In the genomic region with DNA sequence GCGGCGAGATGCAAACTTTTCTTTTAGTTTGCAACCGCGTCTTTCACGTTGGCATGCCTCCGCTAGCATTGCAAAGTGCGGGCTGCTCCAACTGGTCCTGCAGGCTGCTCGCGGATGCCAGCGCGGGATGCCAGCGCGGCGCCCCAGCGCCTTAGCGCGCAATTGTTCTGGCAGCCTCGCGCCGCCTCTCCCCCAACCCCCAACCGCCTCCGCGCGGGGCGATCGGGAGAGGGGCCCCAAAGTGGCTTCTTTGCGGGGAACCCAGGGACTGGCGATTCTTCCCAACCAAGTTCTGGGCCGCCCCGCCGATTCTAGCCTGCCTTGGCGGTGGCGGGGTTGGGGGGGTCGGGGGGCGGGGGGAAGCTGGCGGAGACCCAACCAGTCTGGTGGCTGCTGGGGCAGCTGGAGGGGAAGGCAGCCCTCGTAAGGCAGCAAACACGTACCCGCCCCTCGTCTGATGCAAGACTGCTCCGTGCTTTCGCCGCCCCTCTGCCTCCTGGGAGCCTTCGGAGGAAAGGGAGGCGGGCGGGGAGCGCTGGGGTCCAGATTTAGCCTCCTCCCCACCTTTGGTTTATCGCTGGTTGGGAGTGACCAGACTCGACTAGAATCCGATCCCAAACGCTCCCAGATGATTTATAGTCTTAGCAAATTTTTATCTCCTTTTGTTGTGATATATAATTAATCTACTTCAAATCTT, we compare ENCODE assay signal across 2 cellular contexts.
TF ChIP-seq lines count a peak whose summit lies in the region.

No MANE protein-coding gene starts in this region.

TF ChIP-seq in GM23338, 12 proteins besides CTCF, POLR2A, EP300 and RAD21 (continued from another document and continues in another):
- TF ChIP-seq, protein P1, sequence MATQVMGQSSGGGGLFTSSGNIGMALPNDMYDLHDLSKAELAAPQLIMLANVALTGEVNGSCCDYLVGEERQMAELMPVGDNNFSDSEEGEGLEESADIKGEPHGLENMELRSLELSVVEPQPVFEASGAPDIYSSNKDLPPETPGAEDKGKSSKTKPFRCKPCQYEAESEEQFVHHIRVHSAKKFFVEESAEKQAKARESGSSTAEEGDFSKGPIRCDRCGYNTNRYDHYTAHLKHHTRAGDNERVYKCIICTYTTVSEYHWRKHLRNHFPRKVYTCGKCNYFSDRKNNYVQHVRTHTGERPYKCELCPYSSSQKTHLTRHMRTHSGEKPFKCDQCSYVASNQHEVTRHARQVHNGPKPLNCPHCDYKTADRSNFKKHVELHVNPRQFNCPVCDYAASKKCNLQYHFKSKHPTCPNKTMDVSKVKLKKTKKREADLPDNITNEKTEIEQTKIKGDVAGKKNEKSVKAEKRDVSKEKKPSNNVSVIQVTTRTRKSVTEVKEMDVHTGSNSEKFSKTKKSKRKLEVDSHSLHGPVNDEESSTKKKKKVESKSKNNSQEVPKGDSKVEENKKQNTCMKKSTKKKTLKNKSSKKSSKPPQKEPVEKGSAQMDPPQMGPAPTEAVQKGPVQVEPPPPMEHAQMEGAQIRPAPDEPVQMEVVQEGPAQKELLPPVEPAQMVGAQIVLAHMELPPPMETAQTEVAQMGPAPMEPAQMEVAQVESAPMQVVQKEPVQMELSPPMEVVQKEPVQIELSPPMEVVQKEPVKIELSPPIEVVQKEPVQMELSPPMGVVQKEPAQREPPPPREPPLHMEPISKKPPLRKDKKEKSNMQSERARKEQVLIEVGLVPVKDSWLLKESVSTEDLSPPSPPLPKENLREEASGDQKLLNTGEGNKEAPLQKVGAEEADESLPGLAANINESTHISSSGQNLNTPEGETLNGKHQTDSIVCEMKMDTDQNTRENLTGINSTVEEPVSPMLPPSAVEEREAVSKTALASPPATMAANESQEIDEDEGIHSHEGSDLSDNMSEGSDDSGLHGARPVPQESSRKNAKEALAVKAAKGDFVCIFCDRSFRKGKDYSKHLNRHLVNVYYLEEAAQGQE (IDR thresholded peaks at IDR 0.05; ENCODE audit: unreplicated experiment): no peak
- TF ChIP-seq JUNB (IDR thresholded peaks at IDR 0.05; ENCODE audit: unreplicated experiment) (no peak), CREB1 (CRISPR knock-in tag; IDR thresholded peaks at IDR 0.05; ENCODE audit: low read depth) (no peak), EZH2phosphoT487 (IDR thresholded peaks at IDR 0.05; ENCODE audit: unreplicated experiment) (no peak), ZNF331 (CRISPR knock-in tag; IDR thresholded peaks at IDR 0.05; ENCODE audit: low read depth) (no peak), ZNF114 (CRISPR knock-in tag; IDR thresholded peaks at IDR 0.05) (no peak), NANOG (IDR thresholded peaks at IDR 0.05; ENCODE audit: borderline replicate concordance) (no peak), EZH2 (IDR thresholded peaks at IDR 0.05; ENCODE audit: low read depth, unreplicated experiment) (no peak)
- TF ChIP-seq, protein P2, sequence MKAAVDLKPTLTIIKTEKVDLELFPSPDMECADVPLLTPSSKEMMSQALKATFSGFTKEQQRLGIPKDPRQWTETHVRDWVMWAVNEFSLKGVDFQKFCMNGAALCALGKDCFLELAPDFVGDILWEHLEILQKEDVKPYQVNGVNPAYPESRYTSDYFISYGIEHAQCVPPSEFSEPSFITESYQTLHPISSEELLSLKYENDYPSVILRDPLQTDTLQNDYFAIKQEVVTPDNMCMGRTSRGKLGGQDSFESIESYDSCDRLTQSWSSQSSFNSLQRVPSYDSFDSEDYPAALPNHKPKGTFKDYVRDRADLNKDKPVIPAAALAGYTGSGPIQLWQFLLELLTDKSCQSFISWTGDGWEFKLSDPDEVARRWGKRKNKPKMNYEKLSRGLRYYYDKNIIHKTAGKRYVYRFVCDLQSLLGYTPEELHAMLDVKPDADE (IDR thresholded peaks at IDR 0.05): no peak

TF ChIP-seq in liver, 16 proteins besides CTCF, POLR2A, EP300 and RAD21 (continued from another document):
- TF ChIP-seq, protein P1 (IDR thresholded peaks at IDR 0.05): no peak
- TF ChIP-seq, protein P3, sequence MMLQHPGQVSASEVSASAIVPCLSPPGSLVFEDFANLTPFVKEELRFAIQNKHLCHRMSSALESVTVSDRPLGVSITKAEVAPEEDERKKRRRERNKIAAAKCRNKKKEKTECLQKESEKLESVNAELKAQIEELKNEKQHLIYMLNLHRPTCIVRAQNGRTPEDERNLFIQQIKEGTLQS (IDR thresholded peaks at IDR 0.05): no peak
- TF ChIP-seq TAF1 (conservative IDR thresholded peaks at IDR 0.05): no peak
- TF ChIP-seq GABPA (IDR thresholded peaks at IDR 0.05 in 1 of 2, conservative IDR thresholded peaks at IDR 0.05 in 1 of 2): no peak
- TF ChIP-seq FOXA2 (IDR thresholded peaks at IDR 0.05): no peak
- no peak for TF ChIP-seq HNF4G (IDR thresholded peaks at IDR 0.05)
- TF ChIP-seq EGR1 (IDR thresholded peaks at IDR 0.05; ENCODE audit: low read depth in 2 of 2): no peak
